1 cellular context compared by ENCODE assay signal in genomic region chr6:163416640-163417253, GRCh38.
TF ChIP-seq lines count a peak whose summit lies in the region.

No MANE protein-coding gene starts in this region.

TF ChIP-seq in H1, 55 proteins besides CTCF, POLR2A, EP300 and RAD21 (continued from another document):
- peak; percentile 26 for TF ChIP-seq CHD7 (IDR thresholded peaks at IDR 0.05; ENCODE audit: insufficient replicate concordance, low read length)
